In the genomic region with DNA sequence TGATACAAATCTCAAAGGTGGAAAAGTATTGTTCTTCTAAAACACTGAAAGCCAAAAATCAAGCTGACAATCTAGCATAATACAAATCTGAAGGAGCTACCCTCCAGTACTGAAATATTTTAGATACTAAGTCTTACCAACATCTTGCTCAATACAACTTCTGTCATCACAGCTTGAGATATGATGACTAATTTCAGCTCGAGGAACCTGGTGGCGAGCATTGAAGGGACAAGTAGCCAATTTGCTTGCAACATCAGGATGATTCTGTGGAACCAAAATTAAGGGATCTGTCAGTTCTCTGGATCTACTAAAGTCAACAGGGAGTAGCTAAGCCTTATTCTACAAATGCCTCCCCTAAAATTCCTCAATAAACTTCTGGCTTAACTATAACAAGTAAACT, we compare ENCODE assay signal across 12 cellular contexts. TPM values are rescaled to one million over a fixed set of nuclear protein-coding genes. Genes with fewer than 3 reads are reported as not detected.
DNase-seq lines count a peak whose midpoint lies in the region; ATAC-seq and TF ChIP-seq lines count a peak whose summit lies in the region.
"Had no signal": no experiment of that assay in that cellular context is flagged by ENCODE, and none has a peak within 500 bp of the region (broad histone marks: within the 10 kb centered on the region; RNA-seq: fewer than 3 reads in every experiment).

No MANE protein-coding gene starts in this region.

- H4K20me1 ChIP-seq in osteoblast (ENCODE audit: insufficient read depth, low read length), result no peaks in the 10 kb centered on the region

- WGBS in endodermal cell (ENCODE audit: insufficient coverage in 1 of 2, insufficient read length in 1 of 2), 2 experiments, result 81 to 89% methylated on average over 2 of the region's 2 CpGs

- H3K27ac ChIP-seq in osteoblast (ENCODE audit: low read depth, low read length) (no peak overlapping the region), Peyer's patch (no peak overlapping the region), endodermal cell (ENCODE audit: low read depth, low read length) (no peak overlapping the region)
- H3K27ac ChIP-seq: body of pancreas, transverse colon had no signal

- H3K9me3 Mint-ChIP-seq in activated CD8-positive, alpha-beta memory T cell treated with anti-CD3 and anti-CD28 coated beads, Interleukin-2, amount 10 ng/mL, durations not matched to agents 7 days and 5 days (ENCODE audit: low read depth), result no peaks in the 10 kb centered on the region
- no peaks in the 10 kb centered on the region for H3K9me3 Mint-ChIP-seq in effector memory CD8-positive, alpha-beta T cell
- no peaks in the 10 kb centered on the region for H3K9me3 Mint-ChIP-seq in endodermal cell

- no peaks in the 10 kb centered on the region for H3K9me3 ChIP-seq in osteoblast (ENCODE audit: low read depth, low read length)
- H3K9me3 ChIP-seq in Peyer's patch, result no peaks in the 10 kb centered on the region
- H3K9me3 ChIP-seq in endodermal cell (ENCODE audit: control insufficient read depth, low read length), result no peaks in the 10 kb centered on the region
- H3K9me3 ChIP-seq: body of pancreas, transverse colon had no signal

- H2AFZ ChIP-seq in osteoblast (ENCODE audit: low read length), result no peak overlapping the region

- H3K4me1 ChIP-seq in osteoblast (ENCODE audit: insufficient read depth, low read length) (peaks cover 6% of the 10 kb centered on the region), Peyer's patch (no peaks in the 10 kb centered on the region), endodermal cell (ENCODE audit: control insufficient read depth, insufficient read depth, low read length) (no peaks in the 10 kb centered on the region)
- H3K4me1 ChIP-seq: body of pancreas, transverse colon had no signal

- no peaks in the 10 kb centered on the region for H3K4me1 Mint-ChIP-seq in activated CD8-positive, alpha-beta memory T cell treated with anti-CD3 and anti-CD28 coated beads, Interleukin-2, amount 10 ng/mL, durations not matched to agents 7 days and 5 days
- no peaks in the 10 kb centered on the region for H3K4me1 Mint-ChIP-seq in effector memory CD8-positive, alpha-beta T cell (ENCODE audit: low read depth in 2 of 2)
- peaks cover 1% of the 10 kb centered on the region for H3K4me1 Mint-ChIP-seq in endodermal cell

- no peak overlapping the region for H3K4me2 ChIP-seq in osteoblast (ENCODE audit: insufficient read depth, low read length)

- ATAC-seq in activated CD8-positive, alpha-beta memory T cell treated with anti-CD3 and anti-CD28 coated beads, Interleukin-2, amount 10 ng/mL, durations not matched to agents 7 days and 5 days, result no peak
- ATAC-seq in effector memory CD8-positive, alpha-beta T cell (replicated peaks), result no peak
- ATAC-seq: body of pancreas had no signal

- no peak overlapping the region for H3K4me3 ChIP-seq in epithelial cell of proximal tubule (ENCODE audit: low read depth, low read length)
- H3K4me3 ChIP-seq in osteoblast (ENCODE audit: insufficient read depth, low read length), result no peak overlapping the region
- H3K4me3 ChIP-seq in Peyer's patch, result no peak overlapping the region
- no peak overlapping the region for H3K4me3 ChIP-seq in endodermal cell (ENCODE audit: low read length)
- H3K4me3 ChIP-seq: body of pancreas, transverse colon had no signal

- no peaks in the 10 kb centered on the region for H3K79me2 ChIP-seq in osteoblast (ENCODE audit: insufficient read depth, low read length)

- H3K36me3 Mint-ChIP-seq in activated CD8-positive, alpha-beta memory T cell treated with anti-CD3 and anti-CD28 coated beads, Interleukin-2, amount 10 ng/mL, durations not matched to agents 7 days and 5 days, result no peaks in the 10 kb centered on the region
- H3K36me3 Mint-ChIP-seq in effector memory CD8-positive, alpha-beta T cell (ENCODE audit: insufficient read depth), result peaks cover 7% of the 10 kb centered on the region
- no peaks in the 10 kb centered on the region for H3K36me3 Mint-ChIP-seq in endodermal cell (ENCODE audit: low read depth)

- CTCF ChIA-PET in activated CD8-positive, alpha-beta memory T cell treated with anti-CD3 and anti-CD28 coated beads, Interleukin-2, amount 10 ng/mL, durations not matched to agents 7 days and 5 days (lab: Charles Lee), result interaction anchor here (0.6 to 2.4 kb wide), 9 partner anchors 9 to 117 kb away, joined by 3 to 8 read pairs (median 3); no protein-coding TSS in a partner anchor

- H3K4me3 Mint-ChIP-seq in activated CD8-positive, alpha-beta memory T cell treated with anti-CD3 and anti-CD28 coated beads, Interleukin-2, amount 10 ng/mL, durations not matched to agents 7 days and 5 days, result no peak overlapping the region
- no peak overlapping the region for H3K4me3 Mint-ChIP-seq in effector memory CD8-positive, alpha-beta T cell
- H3K4me3 Mint-ChIP-seq in endodermal cell, result no peak overlapping the region

- peaks cover 34% of the 10 kb centered on the region for H3K27me3 Mint-ChIP-seq in activated CD8-positive, alpha-beta memory T cell treated with anti-CD3 and anti-CD28 coated beads, Interleukin-2, amount 10 ng/mL, durations not matched to agents 7 days and 5 days
- H3K27me3 Mint-ChIP-seq in effector memory CD8-positive, alpha-beta T cell, result peaks cover 11 to 19% of the 10 kb centered on the region in 2 donors
- H3K27me3 Mint-ChIP-seq in endodermal cell (ENCODE audit: insufficient read depth), result peaks cover 80% of the 10 kb centered on the region

- H3K36me3 ChIP-seq in osteoblast (ENCODE audit: insufficient read depth, low read length) (no peaks in the 10 kb centered on the region), Peyer's patch (no peaks in the 10 kb centered on the region), endodermal cell (ENCODE audit: control insufficient read depth, insufficient read depth, low read length) (no peaks in the 10 kb centered on the region)
- H3K36me3 ChIP-seq: transverse colon had no signal

- H3K27me3 ChIP-seq in osteoblast (ENCODE audit: insufficient read depth, low read length) (peaks cover 23% of the 10 kb centered on the region), Peyer's patch (no peaks in the 10 kb centered on the region), endodermal cell (ENCODE audit: control insufficient read depth, insufficient read depth, low read length, poor library complexity, severe bottlenecking) (peaks cover 37% of the 10 kb centered on the region)
- H3K27me3 ChIP-seq: body of pancreas had no signal

- H3K9ac ChIP-seq in endodermal cell (ENCODE audit: extremely low read depth, low read length, poor library complexity, severe bottlenecking), result no peak overlapping the region

- TF ChIP-seq CTCF in epithelial cell of proximal tubule (conservative IDR thresholded peaks at IDR 0.05; ENCODE audit: low read depth, low read length) (no peak), osteoblast (IDR thresholded peaks at IDR 0.05; ENCODE audit: extremely low read depth, low read depth, low read length) (no peak), Peyer's patch (IDR thresholded peaks at IDR 0.05) (no peak), endodermal cell (conservative IDR thresholded peaks at IDR 0.05) (no peak)

- TF ChIP-seq POLR2A in Peyer's patch (IDR thresholded peaks at IDR 0.05), result no peak

- DNase-seq in CD1c-positive myeloid dendritic cell (ENCODE audit: extremely low spot score), result peak; percentile 88
- peak; percentile 91 for DNase-seq in NOMO-1 treated with DMSO at 0.1 percent for 48 hours (lab: John Stamatoyannopoulos, UW; ENCODE audit: unreplicated experiment)
- peak; percentile 2 for DNase-seq in epithelial cell of proximal tubule (ENCODE audit: low read depth)
- DNase-seq in osteoblast (ENCODE audit: insufficient read length, low spot score, missing footprints), result peak; percentile 76
- no peak for DNase-seq in Peyer's patch
- no peak for DNase-seq in activated CD8-positive, alpha-beta memory T cell treated with anti-CD3 and anti-CD28 coated beads, Interleukin-2, amount 10 ng/mL, durations not matched to agents 7 days and 5 days
- DNase-seq in effector memory CD8-positive, alpha-beta T cell, result no peak
- no peak for DNase-seq in endodermal cell
- DNase-seq: activated T-cell treated with anti-CD3 and anti-CD28 coated beads for 4 hours, NCI-H2029, transverse colon had no signal

- H3K27ac Mint-ChIP-seq in activated CD8-positive, alpha-beta memory T cell treated with anti-CD3 and anti-CD28 coated beads, Interleukin-2, amount 10 ng/mL, durations not matched to agents 7 days and 5 days, result no peak overlapping the region
- H3K27ac Mint-ChIP-seq in effector memory CD8-positive, alpha-beta T cell, result no peak overlapping the region
- H3K27ac Mint-ChIP-seq in endodermal cell, result no peak overlapping the region

RNA-seq across cellular contexts. Expression of a gene that starts 10.4 kb away (rescaled TPM):
- total RNA-seq in epithelial cell of proximal tubule (not detected in 2 replicates), osteoblast (not detected in 2 replicates), Peyer's patch (1 to 10 TPM in 1 of 4 donors, not detected in 3; 1.8 TPM), endodermal cell (not detected)
- 10 to 100 TPM; 10.0 to 13.2 TPM for total RNA-seq in activated CD8-positive, alpha-beta memory T cell treated with anti-CD3 and anti-CD28 coated beads, Interleukin-2, amount 10 ng/mL, durations not matched to agents 7 days and 5 days
- not detected for polyA plus RNA-seq in endodermal cell (2013, experiment 1 of 2)
- not detected for polyA plus RNA-seq in endodermal cell (2013, experiment 2 of 2)
- total RNA-seq: body of pancreas, transverse colon had no signal

RNA-seq across cellular contexts. Expression of a gene that starts 34.5 kb away (rescaled TPM):
- total RNA-seq in epithelial cell of proximal tubule (not detected in 2 replicates), osteoblast (under 0.01 and 0.36 TPM in 2 replicates), Peyer's patch (10 to 100 TPM in 2 of 4 donors, 1 to 10 TPM in 2; 7.4 to 33.8 (median 10.4) TPM), endodermal cell (1 to 10 TPM; 2.1 to 2.5 TPM)
- 100 to 1,000 TPM; 132 to 133 TPM for total RNA-seq in activated CD8-positive, alpha-beta memory T cell treated with anti-CD3 and anti-CD28 coated beads, Interleukin-2, amount 10 ng/mL, durations not matched to agents 7 days and 5 days
- polyA plus RNA-seq in endodermal cell (2013, experiment 1 of 2), result 0.78 TPM
- polyA plus RNA-seq in endodermal cell (2013, experiment 2 of 2), result 0.75 TPM

RNA-seq across cellular contexts. Expression of a gene that starts 44.0 kb away (rescaled TPM):
- total RNA-seq in epithelial cell of proximal tubule (84.4 and 116 TPM in 2 replicates), osteoblast (336 and 401 TPM in 2 replicates), Peyer's patch (10 to 100 TPM; 21.0 to 78.4 (median 44.5) TPM), endodermal cell (100 to 1,000 TPM; 189 to 243 TPM)
- 10 to 100 TPM; 13.2 to 37.6 TPM for total RNA-seq in activated CD8-positive, alpha-beta memory T cell treated with anti-CD3 and anti-CD28 coated beads, Interleukin-2, amount 10 ng/mL, durations not matched to agents 7 days and 5 days
- polyA plus RNA-seq in endodermal cell (2013, experiment 1 of 2), result 71.1 TPM
- polyA plus RNA-seq in endodermal cell (2013, experiment 2 of 2), result 77.0 TPM

Comparison
In these comparisons a context has a peak if more than half of its experiments do, and no peak if none do; other contexts are left out.
1. DNase-seq: peak in CD1c-positive myeloid dendritic cell (single experiment), NOMO-1 treated with DMSO at 0.1 percent for 48 hours (single experiment), epithelial cell of proximal tubule (single experiment) and osteoblast (single experiment); none in Peyer's patch (0 of 3), activated CD8-positive, alpha-beta memory T cell treated with anti-CD3 and anti-CD28 coated beads, Interleukin-2, amount 10 ng/mL, durations not matched to agents 7 days and 5 days (single experiment), effector memory CD8-positive, alpha-beta T cell (0 of 3) and endodermal cell (single experiment).